ENCODE assay signal across 9 cellular contexts in the genomic region with DNA sequence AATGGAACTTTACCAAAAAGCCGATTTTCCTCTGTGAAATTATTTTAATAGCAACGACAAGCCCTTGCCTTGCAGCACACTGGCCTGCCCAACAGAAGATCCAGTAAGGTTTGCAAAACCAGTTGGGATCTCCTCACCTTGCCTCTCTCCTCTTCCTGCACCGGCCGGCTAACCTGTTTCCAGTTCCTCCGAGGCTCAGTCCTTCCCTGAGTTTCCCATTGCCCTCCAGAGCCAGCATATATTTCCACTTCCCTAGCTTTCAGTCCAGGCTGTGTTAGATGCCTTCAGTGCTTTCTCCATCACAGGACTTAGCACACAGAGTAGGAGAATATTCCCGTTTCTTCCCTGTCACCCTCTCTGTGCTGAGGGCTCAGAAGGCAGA.
DNase-seq lines count a peak whose midpoint lies in the region; ATAC-seq and TF ChIP-seq lines count a peak whose summit lies in the region.
"Had no signal": no experiment of that assay in that cellular context is flagged by ENCODE, and none has a peak within 500 bp of the region (broad histone marks: within the 10 kb centered on the region; RNA-seq: fewer than 3 reads in every experiment).

No MANE protein-coding gene starts in this region.

- CTCF ChIA-PET in WTC11 (lab: Charles Lee) = interaction anchor here (1.0 to 1.2 kb wide), 5 partner anchors 10 to 320 kb away, joined by 3 to 5 read pairs (median 4); no protein-coding TSS in a partner anchor

- peaks cover 36% of the 10 kb centered on the region for H3K4me1 Mint-ChIP-seq in WTC11

- DNase-seq in DMS79 treated with DMSO at 0.1 percent for 48 hours (lab: John Stamatoyannopoulos, UW) = peak; percentile 28
- no peak for DNase-seq in DMS79 (lab: John Stamatoyannopoulos, UW)
- no peak for DNase-seq in WTC11 (ENCODE audit: low spot score)
- no peak for DNase-seq in dedifferentiated amniotic fluid mesenchymal stem cell (ENCODE audit: extremely low spot score)
- DNase-seq in stimulated activated naive CD4-positive, alpha-beta T cell treated with Interleukin-2 at 50 U/mL for 16 hours (lab: John Stamatoyannopoulos, UW) = no peak
- no peak for DNase-seq in AML-193 (lab: John Stamatoyannopoulos, UW)

- H3K9me3 Mint-ChIP-seq in WTC11 = peaks cover 24% of the 10 kb centered on the region
- H3K9me3 Mint-ChIP-seq: stimulated activated naive CD8-positive, alpha-beta T cell treated with anti-CD3 and anti-CD28 coated beads, Interleukin-15, Interleukin-2, amounts not matched to agents 100 ng/mL and 50 ng/mL, for 24 hours had no signal

- H3K27ac ChIP-seq in skin epidermis = peak overlapping the region in 2 of 21 experiments; percentile 51 to 55

- POLR2A ChIA-PET in WTC11 (lab: Charles Lee) = no interaction called here

- peaks cover 14% of the 10 kb centered on the region for H3K36me3 Mint-ChIP-seq in WTC11

- peak overlapping the region; percentile 84 for H3K4me3 ChIP-seq in iPS-18c (ENCODE audit: insufficient read depth, low read depth, low read length)
- peak overlapping the region; percentile 28 to 54 (median 38) for H3K4me3 ChIP-seq in skin epidermis

- H3K9me3 ChIP-seq in iPS-18c (ENCODE audit: control insufficient read depth, insufficient read depth, low read length) = peaks cover 6% of the 10 kb centered on the region

- peak overlapping the region; percentile 51; the same call in 1 of the 2 replicates for H3K27ac Mint-ChIP-seq in WTC11
- H3K27ac Mint-ChIP-seq: stimulated activated naive CD8-positive, alpha-beta T cell treated with anti-CD3 and anti-CD28 coated beads, Interleukin-15, Interleukin-2, amounts not matched to agents 100 ng/mL and 50 ng/mL, for 24 hours had no signal

- peak overlapping the region; percentile 76 for H3K4me3 Mint-ChIP-seq in WTC11

- TF ChIP-seq CTCF in WTC11 (IDR thresholded peaks at IDR 0.05) = no peak

- peaks cover 24% of the 10 kb centered on the region for H3K27me3 Mint-ChIP-seq in WTC11 (ENCODE audit: low read depth)

- ATAC-seq in WTC11 = peak; percentile 81

TF ChIP-seq in WTC11, 78 proteins besides CTCF, POLR2A, EP300 and RAD21:
- TF ChIP-seq, protein P1, sequence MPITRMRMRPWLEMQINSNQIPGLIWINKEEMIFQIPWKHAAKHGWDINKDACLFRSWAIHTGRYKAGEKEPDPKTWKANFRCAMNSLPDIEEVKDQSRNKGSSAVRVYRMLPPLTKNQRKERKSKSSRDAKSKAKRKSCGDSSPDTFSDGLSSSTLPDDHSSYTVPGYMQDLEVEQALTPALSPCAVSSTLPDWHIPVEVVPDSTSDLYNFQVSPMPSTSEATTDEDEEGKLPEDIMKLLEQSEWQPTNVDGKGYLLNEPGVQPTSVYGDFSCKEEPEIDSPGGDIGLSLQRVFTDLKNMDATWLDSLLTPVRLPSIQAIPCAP (CRISPR knock-in tag; IDR thresholded peaks at IDR 0.05) = no peak
- TF ChIP-seq ARID4B (CRISPR knock-in tag; IDR thresholded peaks at IDR 0.05; ENCODE audit: borderline replicate concordance) = no peak
- TF ChIP-seq, protein P2, sequence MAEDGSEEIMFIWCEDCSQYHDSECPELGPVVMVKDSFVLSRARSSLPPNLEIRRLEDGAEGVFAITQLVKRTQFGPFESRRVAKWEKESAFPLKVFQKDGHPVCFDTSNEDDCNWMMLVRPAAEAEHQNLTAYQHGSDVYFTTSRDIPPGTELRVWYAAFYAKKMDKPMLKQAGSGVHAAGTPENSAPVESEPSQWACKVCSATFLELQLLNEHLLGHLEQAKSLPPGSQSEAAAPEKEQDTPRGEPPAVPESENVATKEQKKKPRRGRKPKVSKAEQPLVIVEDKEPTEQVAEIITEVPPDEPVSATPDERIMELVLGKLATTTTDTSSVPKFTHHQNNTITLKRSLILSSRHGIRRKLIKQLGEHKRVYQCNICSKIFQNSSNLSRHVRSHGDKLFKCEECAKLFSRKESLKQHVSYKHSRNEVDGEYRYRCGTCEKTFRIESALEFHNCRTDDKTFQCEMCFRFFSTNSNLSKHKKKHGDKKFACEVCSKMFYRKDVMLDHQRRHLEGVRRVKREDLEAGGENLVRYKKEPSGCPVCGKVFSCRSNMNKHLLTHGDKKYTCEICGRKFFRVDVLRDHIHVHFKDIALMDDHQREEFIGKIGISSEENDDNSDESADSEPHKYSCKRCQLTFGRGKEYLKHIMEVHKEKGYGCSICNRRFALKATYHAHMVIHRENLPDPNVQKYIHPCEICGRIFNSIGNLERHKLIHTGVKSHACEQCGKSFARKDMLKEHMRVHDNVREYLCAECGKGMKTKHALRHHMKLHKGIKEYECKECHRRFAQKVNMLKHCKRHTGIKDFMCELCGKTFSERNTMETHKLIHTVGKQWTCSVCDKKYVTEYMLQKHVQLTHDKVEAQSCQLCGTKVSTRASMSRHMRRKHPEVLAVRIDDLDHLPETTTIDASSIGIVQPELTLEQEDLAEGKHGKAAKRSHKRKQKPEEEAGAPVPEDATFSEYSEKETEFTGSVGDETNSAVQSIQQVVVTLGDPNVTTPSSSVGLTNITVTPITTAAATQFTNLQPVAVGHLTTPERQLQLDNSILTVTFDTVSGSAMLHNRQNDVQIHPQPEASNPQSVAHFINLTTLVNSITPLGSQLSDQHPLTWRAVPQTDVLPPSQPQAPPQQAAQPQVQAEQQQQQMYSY (CRISPR knock-in tag; IDR thresholded peaks at IDR 0.05) = peak; percentile 91
- peak; percentile 29; the same call in 1 of the 2 replicates for TF ChIP-seq ZNF121 (CRISPR knock-in tag; IDR thresholded peaks at IDR 0.05)
- TF ChIP-seq, protein P3, sequence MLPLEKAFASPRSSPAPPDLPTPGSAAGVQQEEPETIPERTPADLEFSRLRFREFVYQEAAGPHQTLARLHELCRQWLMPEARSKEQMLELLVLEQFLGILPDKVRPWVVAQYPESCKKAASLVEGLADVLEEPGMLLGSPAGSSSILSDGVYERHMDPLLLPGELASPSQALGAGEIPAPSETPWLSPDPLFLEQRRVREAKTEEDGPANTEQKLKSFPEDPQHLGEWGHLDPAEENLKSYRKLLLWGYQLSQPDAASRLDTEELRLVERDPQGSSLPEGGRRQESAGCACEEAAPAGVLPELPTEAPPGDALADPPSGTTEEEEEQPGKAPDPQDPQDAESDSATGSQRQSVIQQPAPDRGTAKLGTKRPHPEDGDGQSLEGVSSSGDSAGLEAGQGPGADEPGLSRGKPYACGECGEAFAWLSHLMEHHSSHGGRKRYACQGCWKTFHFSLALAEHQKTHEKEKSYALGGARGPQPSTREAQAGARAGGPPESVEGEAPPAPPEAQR (CRISPR knock-in tag; IDR thresholded peaks at IDR 0.05) = no peak
- no peak for TF ChIP-seq NFYB (CRISPR knock-in tag; conservative IDR thresholded peaks at IDR 0.05; ENCODE audit: low read depth)
